In the genomic region with DNA sequence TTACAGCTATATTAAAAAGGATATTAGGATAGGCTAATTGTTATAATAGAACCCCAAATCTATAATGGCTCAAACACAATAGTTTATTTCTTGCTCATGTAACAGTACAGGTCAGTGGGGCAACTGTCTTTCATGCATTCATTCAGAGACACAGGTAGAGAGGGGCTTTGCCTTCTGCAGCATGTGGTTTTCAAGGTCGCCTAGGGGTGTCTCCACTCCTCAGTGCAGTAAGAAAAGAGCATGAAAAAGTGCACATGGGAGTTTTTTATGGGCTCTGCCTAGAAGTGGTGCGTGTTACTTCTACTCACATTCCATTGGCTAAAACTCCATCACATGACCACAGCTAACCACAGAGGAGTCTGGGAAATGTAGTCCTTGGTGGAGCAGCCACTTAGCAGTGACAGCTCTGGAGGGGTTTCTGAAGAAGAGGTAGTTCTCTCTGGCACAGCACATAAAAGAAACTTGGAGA, we compare ENCODE assay signal across 8 cellular contexts. TPM values are rescaled to one million over a fixed set of nuclear protein-coding genes. Genes with fewer than 3 reads are reported as not detected.
DNase-seq lines count a peak whose midpoint lies in the region; ATAC-seq and TF ChIP-seq lines count a peak whose summit lies in the region.

No MANE protein-coding gene starts in this region.

- ATAC-seq in GM19467 (IDR thresholded peaks at IDR 0.05; ENCODE audit: unreplicated experiment) (peak; percentile 76), HG03571 (IDR thresholded peaks at IDR 0.05; ENCODE audit: unreplicated experiment) (peak; percentile 89), omental fat pad (ENCODE audit: low FRiP score) (peak; percentile 68), upper lobe of left lung (ENCODE audit: low FRiP score in 2 of 2) (peak; percentile 75)

- TF ChIP-seq EP300 in upper lobe of left lung (IDR thresholded peaks at IDR 0.05), result no peak

- intact Hi-C loops in activated T-helper 1 cell treated with anti-CD3 and anti-CD28 coated beads, Interleukin-12 subunit alpha, Interleukin-12 subunit beta, Interleukin-2, Interleukin-4 antibody, amounts not matched to agents 30 ng/mL and 10 ng/mL and 1 ng/mL, durations not matched to agents 14 hours and 24 hours and 36 hours (cut with micrococcal nuclease), result loop anchor here (1.0 to 2.0 kb wide), 3 partner anchors 41 to 71 kb away; no protein-coding TSS in a partner anchor

- peak; percentile 63 for DNase-seq in DMS153 (lab: John Stamatoyannopoulos, UW)
- peak; percentile 95 for DNase-seq in OCI-M1 (lab: John Stamatoyannopoulos, UW)
- peak; percentile 50 for DNase-seq in activated T-helper 1 cell treated with anti-CD3 and anti-CD28 coated beads, Interleukin-12 subunit alpha, Interleukin-12 subunit beta, Interleukin-2, Interleukin-4 antibody, amounts not matched to agents 30 ng/mL and 10 ng/mL and 1 ng/mL, durations not matched to agents 14 hours and 24 hours and 36 hours (ENCODE audit: low spot score)
- DNase-seq in fibroblast of villous mesenchyme (ENCODE audit: low read depth), result peak; percentile 97
- no peak for DNase-seq in omental fat pad (ENCODE audit: low spot score)
- peak in 1 of 2 donors; percentile 66 for DNase-seq in upper lobe of left lung

- H3K4me3 Mint-ChIP-seq in activated T-helper 1 cell treated with anti-CD3 and anti-CD28 coated beads, Interleukin-12 subunit alpha, Interleukin-12 subunit beta, Interleukin-2, Interleukin-4 antibody, amounts not matched to agents 30 ng/mL and 10 ng/mL and 1 ng/mL, durations not matched to agents 14 hours and 24 hours and 36 hours, result no peak overlapping the region

- no peaks in the 10 kb centered on the region for H3K36me3 Mint-ChIP-seq in activated T-helper 1 cell treated with anti-CD3 and anti-CD28 coated beads, Interleukin-12 subunit alpha, Interleukin-12 subunit beta, Interleukin-2, Interleukin-4 antibody, amounts not matched to agents 30 ng/mL and 10 ng/mL and 1 ng/mL, durations not matched to agents 14 hours and 24 hours and 36 hours (ENCODE audit: low read depth)

- 8 to 13% methylated on average over 2 of the region's 2 CpGs for WGBS in upper lobe of left lung, 2 donors

- H3K27me3 ChIP-seq in upper lobe of left lung, result no peaks in the 10 kb centered on the region

- peak in 1 of 4 donors; percentile 25 for TF ChIP-seq POLR2A in upper lobe of left lung (IDR thresholded peaks at IDR 0.05)

- H3K27ac Mint-ChIP-seq in activated T-helper 1 cell treated with anti-CD3 and anti-CD28 coated beads, Interleukin-12 subunit alpha, Interleukin-12 subunit beta, Interleukin-2, Interleukin-4 antibody, amounts not matched to agents 30 ng/mL and 10 ng/mL and 1 ng/mL, durations not matched to agents 14 hours and 24 hours and 36 hours, result no peak overlapping the region

- H3K4me3 ChIP-seq in fibroblast of villous mesenchyme (ENCODE audit: low read depth, low read length) (peak overlapping the region; percentile 46), upper lobe of left lung (peak overlapping the region in 3 of 4 donors; percentile 25 to 42 (median 38))

- H3K27me3 Mint-ChIP-seq in activated T-helper 1 cell treated with anti-CD3 and anti-CD28 coated beads, Interleukin-12 subunit alpha, Interleukin-12 subunit beta, Interleukin-2, Interleukin-4 antibody, amounts not matched to agents 30 ng/mL and 10 ng/mL and 1 ng/mL, durations not matched to agents 14 hours and 24 hours and 36 hours (ENCODE audit: insufficient read depth), result no peaks in the 10 kb centered on the region

- H3K9me3 ChIP-seq in upper lobe of left lung, result no peaks in the 10 kb centered on the region

- H3K27ac ChIP-seq in upper lobe of left lung, result peak overlapping the region; percentile 92 to 96 (median 94)

- peak; percentile 47 for TF ChIP-seq CTCF in fibroblast of villous mesenchyme (IDR thresholded peaks at IDR 0.05; ENCODE audit: insufficient read depth, low read depth, low read length)
- TF ChIP-seq CTCF in omental fat pad (IDR thresholded peaks at IDR 0.05), result no peak
- peak in 4 of 6 experiments; percentile 11 to 47 (median 31) for TF ChIP-seq CTCF in upper lobe of left lung (IDR thresholded peaks at IDR 0.05)

- peaks cover 27% of the 10 kb centered on the region for H3K4me1 Mint-ChIP-seq in activated T-helper 1 cell treated with anti-CD3 and anti-CD28 coated beads, Interleukin-12 subunit alpha, Interleukin-12 subunit beta, Interleukin-2, Interleukin-4 antibody, amounts not matched to agents 30 ng/mL and 10 ng/mL and 1 ng/mL, durations not matched to agents 14 hours and 24 hours and 36 hours (ENCODE audit: low read depth)

- no peaks in the 10 kb centered on the region for H3K9me3 Mint-ChIP-seq in activated T-helper 1 cell treated with anti-CD3 and anti-CD28 coated beads, Interleukin-12 subunit alpha, Interleukin-12 subunit beta, Interleukin-2, Interleukin-4 antibody, amounts not matched to agents 30 ng/mL and 10 ng/mL and 1 ng/mL, durations not matched to agents 14 hours and 24 hours and 36 hours

- peaks cover 37 to 54% (median 45%) of the 10 kb centered on the region in 4 donors for H3K4me1 ChIP-seq in upper lobe of left lung

- peaks cover 0 to 11% (median 0%) of the 10 kb centered on the region in 4 donors for H3K36me3 ChIP-seq in upper lobe of left lung

RNA-seq across cellular contexts. Expression of a gene that starts 1.8 kb away (rescaled TPM):
- 20.0 and 21.0 TPM in 2 replicates for total RNA-seq in activated T-helper 1 cell treated with anti-CD3 and anti-CD28 coated beads, Interleukin-12 subunit alpha, Interleukin-12 subunit beta, Interleukin-2, Interleukin-4 antibody, amounts not matched to agents 30 ng/mL and 10 ng/mL and 1 ng/mL, durations not matched to agents 14 hours and 24 hours and 36 hours
- total RNA-seq in fibroblast of villous mesenchyme (210 and 326 TPM in 2 replicates), omental fat pad (100 to 1,000 TPM in 3 of 4 donors, 10 to 100 TPM in 1; 70.1 to 133 (median 108) TPM), upper lobe of left lung (100 to 1,000 TPM in 2 of 6 donors, 10 to 100 TPM in 4; 80.2 to 146 (median 91.8) TPM)

Comparison
In these comparisons a context has a peak if more than half of its experiments do, and no peak if none do; other contexts are left out.
1. CTCF ChIP-seq: peak in fibroblast of villous mesenchyme (single experiment) and upper lobe of left lung (4 of 6); none in omental fat pad (0 of 3).
2. Peak in every context shown above with its lines, with median percentiles within 50 percentile points of each other: ATAC-seq.